ENCODE assay signal across 7 cellular contexts in genomic region chr10:128063736-128064614, GRCh38.
DNase-seq lines count a peak whose midpoint lies in the region; ATAC-seq lines count a peak whose summit lies in the region.

No MANE protein-coding gene starts in this region.

- H3K27ac ChIP-seq in layer of hippocampus (ENCODE audit: low read depth, low read length), result peak overlapping the region; percentile 76
- peak overlapping the region; percentile 75 for H3K27ac ChIP-seq in temporal lobe (ENCODE audit: low read depth, low read length)

- ATAC-seq in GM19397 (IDR thresholded peaks at IDR 0.05; ENCODE audit: unreplicated experiment), result peak; percentile 15
- peak; percentile 2 for ATAC-seq in HG03378 (IDR thresholded peaks at IDR 0.05; ENCODE audit: unreplicated experiment)

- DNase-seq in activated effector memory CD4-positive, alpha-beta T cell treated with anti-CD3 and anti-CD28 coated beads, Interleukin-2, amount 50 U/mL, for 16 hours, result peak; percentile 69
- DNase-seq in iPS-NIHi7 (ENCODE audit: extremely low spot score), result no peak
- no peak for DNase-seq in NCI-H510A (lab: John Stamatoyannopoulos, UW)

- H3K27me3 ChIP-seq in layer of hippocampus (ENCODE audit: control insufficient read depth, insufficient read depth, low read length), result no peaks in the 10 kb centered on the region
